1 cellular context compared by ENCODE assay signal in the genomic region with DNA sequence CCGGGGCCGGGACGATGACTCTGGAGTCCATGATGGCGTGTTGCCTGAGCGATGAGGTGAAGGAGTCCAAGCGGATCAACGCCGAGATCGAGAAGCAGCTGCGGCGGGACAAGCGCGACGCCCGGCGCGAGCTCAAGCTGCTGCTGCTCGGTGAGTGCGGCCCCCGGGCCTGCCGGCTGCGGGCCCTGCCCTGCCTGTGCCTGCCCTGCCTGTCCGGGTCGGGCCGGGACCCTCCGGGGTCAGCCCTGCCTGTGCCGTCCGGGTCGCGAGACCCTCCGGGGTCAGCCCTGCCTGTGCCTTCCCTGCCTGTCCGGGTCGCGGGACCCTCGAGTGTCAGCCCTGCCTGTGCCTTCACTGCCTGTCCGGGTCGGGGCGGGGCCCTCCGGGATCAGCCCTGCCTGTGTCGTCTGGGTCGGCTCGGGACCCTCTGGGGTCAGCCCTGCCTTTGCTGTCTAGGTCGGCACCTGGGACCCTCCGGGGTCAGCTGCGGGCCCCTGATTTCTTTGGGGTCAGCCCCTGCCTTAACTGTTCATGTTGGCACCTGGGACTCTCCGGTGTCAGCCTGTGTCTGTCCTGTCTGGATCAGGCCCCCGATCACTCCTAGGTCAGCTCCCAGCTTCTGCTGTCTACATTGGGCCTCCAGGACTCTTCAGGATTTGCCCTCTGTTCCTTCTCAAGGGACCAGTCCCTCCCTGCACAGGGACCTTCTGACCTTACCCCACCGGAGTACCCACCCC.
TF ChIP-seq lines count a peak whose summit lies in the region.

No MANE protein-coding gene starts in this region.

TF ChIP-seq in GM12878, 131 proteins besides CTCF, POLR2A, EP300 and RAD21:
- TF ChIP-seq ZNF217 (IDR thresholded peaks at IDR 0.05): no peak
- TF ChIP-seq, protein P1, sequence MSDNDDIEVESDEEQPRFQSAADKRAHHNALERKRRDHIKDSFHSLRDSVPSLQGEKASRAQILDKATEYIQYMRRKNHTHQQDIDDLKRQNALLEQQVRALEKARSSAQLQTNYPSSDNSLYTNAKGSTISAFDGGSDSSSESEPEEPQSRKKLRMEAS (IDR thresholded peaks at IDR 0.05; ENCODE audit: low read depth, low read length): 0 out of 2 replicates have a peak, but pooled peaks have one; percentile 7
TF ChIP-seq in GM12878: peak in this region for 1.
